20 cellular contexts compared by ENCODE assay signal in the genomic region with DNA sequence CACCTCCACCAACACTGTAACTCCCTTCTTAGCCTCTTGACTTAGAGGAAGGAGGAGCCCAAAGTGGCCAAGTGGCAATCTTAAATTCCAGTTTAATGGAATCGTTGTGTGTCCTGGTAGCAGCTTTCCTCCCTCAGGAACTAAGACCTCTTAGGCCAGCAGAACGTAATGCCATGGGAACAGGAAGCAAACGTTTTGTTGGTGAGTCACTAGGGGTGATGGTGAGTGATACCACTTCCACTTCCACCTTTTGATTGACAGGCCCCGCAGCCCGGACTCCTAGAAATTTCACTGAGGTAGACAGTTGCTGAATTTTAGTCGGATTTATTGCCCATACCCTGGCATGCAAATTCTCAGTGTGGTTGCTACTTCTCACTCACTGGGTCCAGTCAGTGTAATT.
DNase-seq lines count a peak whose midpoint lies in the region; ATAC-seq, FAIRE-seq and TF ChIP-seq lines count a peak whose summit lies in the region.
"Had no signal": no experiment of that assay in that cellular context is flagged by ENCODE, and none has a peak within 500 bp of the region (broad histone marks: within the 10 kb centered on the region; RNA-seq: fewer than 3 reads in every experiment).

No MANE protein-coding gene starts in this region.

- no peaks in the 10 kb centered on the region for H3K36me3 ChIP-seq in RWPE2 (ENCODE audit: low read depth)
- H3K36me3 ChIP-seq: gastroesophageal sphincter, SJSA1 had no signal

- H3K27ac ChIP-seq in RWPE2 (ENCODE audit: poor library complexity, severe bottlenecking) (peak overlapping the region; percentile 39), epithelial cell of prostate (peak overlapping the region; percentile 64)
- H3K27ac ChIP-seq: gastroesophageal sphincter, SJSA1, testis had no signal

- no peak for TF ChIP-seq CTCF in RWPE2 (IDR thresholded peaks at IDR 0.05; ENCODE audit: poor library complexity, severe bottlenecking)

- DNase-seq in HTR-8/SVneo (ENCODE audit: insufficient read length, low spot score) (peak; percentile 6), RWPE2 (ENCODE audit: low spot score) (no peak), epithelial cell of prostate (ENCODE audit: low read depth, low spot score) (no peak), skeletal muscle cell (ENCODE audit: low read depth) (peak; percentile 9), NCI-H2029 (lab: John Stamatoyannopoulos, UW) (no peak)
- DNase-seq: activated CD4-positive, alpha-beta T cell treated with anti-CD3 and anti-CD28 coated beads for 36 hours; activated effector memory CD4-positive, alpha-beta T cell treated with anti-CD3 and anti-CD28 coated beads, Interleukin-2, amount 50 U/mL, for 16 hours; naive thymus-derived CD8-positive, alpha-beta T cell; NCI-H1048; NCI-H2081 treated with DMSO at 0.1 percent for 48 hours; NCI-H526; testis had no signal

- peak; percentile 52 for FAIRE-seq in HTR-8/SVneo (lab: Jason Lieb, UNC)
- FAIRE-seq: colon, D721Med, H54 had no signal

- H3K9me3 ChIP-seq in RWPE2 (ENCODE audit: severe bottlenecking), result no peaks in the 10 kb centered on the region
- H3K9me3 ChIP-seq: gastroesophageal sphincter, SJSA1, testis had no signal

- no peaks in the 10 kb centered on the region for H3K27me3 ChIP-seq in RWPE2 (ENCODE audit: insufficient read depth, poor library complexity, severe bottlenecking)
- H3K27me3 ChIP-seq: gastroesophageal sphincter, SJSA1, testis had no signal

- H3K4me1 ChIP-seq in RWPE2 (ENCODE audit: insufficient read depth, poor library complexity, severe bottlenecking), result peaks cover 15% of the 10 kb centered on the region
- H3K4me1 ChIP-seq: gastroesophageal sphincter, SJSA1, testis had no signal

- H3K4me3 ChIP-seq in RWPE2 (ENCODE audit: severe bottlenecking) (no peak overlapping the region), skeletal muscle cell (ENCODE audit: low read depth, low read length) (no peak overlapping the region)
- H3K4me3 ChIP-seq: gastroesophageal sphincter, lung, SJSA1, testis had no signal

- ATAC-seq in RWPE2 (ENCODE audit: low read depth) (peak; percentile 85), GM19328 (IDR thresholded peaks at IDR 0.05; ENCODE audit: unreplicated experiment) (no peak), HG03159 (IDR thresholded peaks at IDR 0.05; ENCODE audit: unreplicated experiment) (no peak)
- ATAC-seq: activated CD4-positive, alpha-beta T cell treated with anti-CD3 and anti-CD28 coated beads for 36 hours; gastroesophageal sphincter; naive thymus-derived CD8-positive, alpha-beta T cell had no signal

Comparison
In these comparisons a context has a peak if more than half of its experiments do, and no peak if none do; other contexts are left out.
1. DNase-seq: peak in HTR-8/SVneo (single experiment) and skeletal muscle cell (single experiment); none in RWPE2 (single experiment), epithelial cell of prostate (single experiment) and NCI-H2029 (single experiment).